In genomic region chr7:153604-154003, GRCh38 we compare ENCODE assay signal across 15 cellular contexts.
"Had no signal": no experiment of that assay in that cellular context is flagged by ENCODE, and none has a peak within 500 bp of the region (broad histone marks: within the 10 kb centered on the region; RNA-seq: fewer than 3 reads in every experiment).

No MANE protein-coding gene starts in this region.

- H3K9me3 Mint-ChIP-seq: activated naive CD4-positive, alpha-beta T cell treated with anti-CD3 and anti-CD28 coated beads, Interleukin-2, amount 50 U/mL, for 72 hours; activated T-cell treated with anti-CD3 and anti-CD28 coated beads, Interleukin-2, amount 50 U/mL, for 72 hours; endodermal cell; stimulated activated memory B cell treated with anti-CD40 and anti-IgM and Interleukin-4, amounts not matched to agents 10 μg/mL and 1 μg/mL and 100 μg/mL, for 72 hours; type B pancreatic cell had no signal

- DNase-seq: activated CD4-positive, alpha-beta T cell treated with anti-CD3 and anti-CD28 coated beads for 48 hours; activated CD8-positive, alpha-beta memory T cell treated with anti-CD3 and anti-CD28 coated beads, Interleukin-2, amount 50 U/mL, for 48 hours; activated gamma-delta T cell; activated T-cell treated with anti-CD3 and anti-CD28 coated beads, Interleukin-2, amount 50 U/mL, for 72 hours; cerebellar nuclear complex; dermis blood vessel endothelial cell; endodermal cell; stimulated activated CD4-positive, alpha-beta T cell treated with anti-CD3 and anti-CD28 coated beads, Interleukin-12 subunit alpha, Interleukin-12 subunit beta, amount 100 ng/mL, for 4 hours; T-helper 2 cell had no signal

- H3K4me2 ChIP-seq: hepatocyte had no signal

- ATAC-seq: activated naive CD4-positive, alpha-beta T cell treated with anti-CD3 and anti-CD28 coated beads, Interleukin-2, amount 50 U/mL, for 72 hours; activated T-cell treated with anti-CD3 and anti-CD28 coated beads, Interleukin-2, amount 50 U/mL, for 72 hours; gastroesophageal sphincter; stimulated activated memory B cell treated with anti-CD40 and anti-IgM and Interleukin-4, amounts not matched to agents 10 μg/mL and 1 μg/mL and 100 μg/mL, for 72 hours had no signal

- H3K36me3 Mint-ChIP-seq: brain; stimulated activated memory B cell treated with anti-CD40 and anti-IgM and Interleukin-4, amounts not matched to agents 10 μg/mL and 1 μg/mL and 100 μg/mL, for 72 hours; type B pancreatic cell had no signal

- H3K27ac ChIP-seq: hepatocyte had no signal

- H2AFZ ChIP-seq: hepatocyte had no signal

- H3K4me3 Mint-ChIP-seq: activated T-cell treated with anti-CD3 and anti-CD28 coated beads, Interleukin-2, amount 50 U/mL, for 72 hours; brain; endodermal cell; stimulated activated memory B cell treated with anti-CD40 and anti-IgM and Interleukin-4, amounts not matched to agents 10 μg/mL and 1 μg/mL and 100 μg/mL, for 72 hours; type B pancreatic cell had no signal

- H3K27me3 ChIP-seq: gastroesophageal sphincter, hepatocyte had no signal

- H3K27me3 Mint-ChIP-seq: brain; stimulated activated memory B cell treated with anti-CD40 and anti-IgM and Interleukin-4, amounts not matched to agents 10 μg/mL and 1 μg/mL and 100 μg/mL, for 72 hours had no signal

- H3K4me3 ChIP-seq: gastroesophageal sphincter, hepatocyte had no signal

- H3K27ac Mint-ChIP-seq: activated naive CD4-positive, alpha-beta T cell treated with anti-CD3 and anti-CD28 coated beads, Interleukin-2, amount 50 U/mL, for 72 hours; activated T-cell treated with anti-CD3 and anti-CD28 coated beads, Interleukin-2, amount 50 U/mL, for 72 hours; endodermal cell; stimulated activated memory B cell treated with anti-CD40 and anti-IgM and Interleukin-4, amounts not matched to agents 10 μg/mL and 1 μg/mL and 100 μg/mL, for 72 hours had no signal

- H3K36me3 ChIP-seq: gastroesophageal sphincter had no signal

- H3K9me3 ChIP-seq: gastroesophageal sphincter had no signal
